ENCODE assay signal across 1 cellular context in genomic region chr6:43742285-43742684, GRCh38.
TF ChIP-seq lines count a peak whose summit lies in the region.

No MANE protein-coding gene starts in this region.

TF ChIP-seq in A549, 52 proteins besides CTCF, POLR2A, EP300 and RAD21:
- TF ChIP-seq NR3C1 (IDR thresholded peaks at IDR 0.05) (no peak), SREBF2 (IDR thresholded peaks at IDR 0.05) (no peak), ZNF302 (CRISPR knock-in tag; IDR thresholded peaks at IDR 0.05) (no peak), MAZ (IDR thresholded peaks at IDR 0.05; ENCODE audit: borderline replicate concordance, low read depth, low read length) (no peak), PBX3 (IDR thresholded peaks at IDR 0.05) (no peak), CBX8 (IDR thresholded peaks at IDR 0.05) (no peak), TFCP2L1 (CRISPR knock-in tag; IDR thresholded peaks at IDR 0.05) (no peak), USF2 (IDR thresholded peaks at IDR 0.05) (no peak), NPAS2 (CRISPR knock-in tag; IDR thresholded peaks at IDR 0.05; ENCODE audit: borderline replicate concordance) (no peak), GATA3 (IDR thresholded peaks at IDR 0.05; ENCODE audit: borderline replicate concordance) (no peak), TP53 (CRISPR knock-in tag; IDR thresholded peaks at IDR 0.05) (no peak), CBX2 (IDR thresholded peaks at IDR 0.05; ENCODE audit: borderline replicate concordance, low read depth) (no peak), HDAC2 (IDR thresholded peaks at IDR 0.05) (no peak), ZSCAN20 (CRISPR knock-in tag; IDR thresholded peaks at IDR 0.05) (no peak), RCOR1 (IDR thresholded peaks at IDR 0.05; ENCODE audit: low read depth, low read length) (no peak), ESRRA (IDR thresholded peaks at IDR 0.05; ENCODE audit: borderline replicate concordance, low read length) (no peak), EHMT2 (IDR thresholded peaks at IDR 0.05; ENCODE audit: low read depth) (no peak)
